In genomic region chr10:34792881-34793280, GRCh38 we compare ENCODE assay signal across 16 cellular contexts. TPM values are rescaled to one million over a fixed set of nuclear protein-coding genes. Genes with fewer than 3 reads are reported as not detected.
DNase-seq lines count a peak whose midpoint lies in the region; ATAC-seq, FAIRE-seq and TF ChIP-seq lines count a peak whose summit lies in the region.
"Had no signal": no experiment of that assay in that cellular context is flagged by ENCODE, and none has a peak within 500 bp of the region (broad histone marks: within the 10 kb centered on the region; RNA-seq: fewer than 3 reads in every experiment).

No MANE protein-coding gene starts in this region.

- no peak for TF ChIP-seq CTCF in GM23338 (conservative IDR thresholded peaks at IDR 0.05; ENCODE audit: low read depth in 2 of 2)
- no peak for TF ChIP-seq CTCF in RWPE1 (conservative IDR thresholded peaks at IDR 0.05; ENCODE audit: low read depth)
- no peak for TF ChIP-seq CTCF in keratinocyte (optimal IDR thresholded peaks at IDR 0.05 in 1 of 3, IDR thresholded peaks at IDR 0.05 in 1 of 3, conservative IDR thresholded peaks at IDR 0.05 in 1 of 3; ENCODE audit: extremely low read depth in 1 of 3, insufficient read depth in 2 of 3, low read length in 3 of 3)
- no peak for TF ChIP-seq CTCF in prostate gland (IDR thresholded peaks at IDR 0.05)

- DNase-seq in GM23338 (ENCODE audit: low spot score) (no peak), RWPE1 (ENCODE audit: low spot score) (no peak), keratinocyte (ENCODE audit: low read depth, low spot score) (no peak), Kasumi-1 (lab: John Stamatoyannopoulos, UW) (no peak), prostate gland (ENCODE audit: low spot score) (no peak), NCI-H2227 (lab: John Stamatoyannopoulos, UW; ENCODE audit: unreplicated experiment) (no peak)
- DNase-seq: NCI-H446 treated with DMSO at 0.1 percent for 48 hours, NCI-H774, RPMI8226, SJCRH30, SW 1271 had no signal

- FAIRE-seq in keratinocyte (lab: Jason Lieb, UNC), result no peak
- FAIRE-seq: GM19239, H54 had no signal

- H3K4me1 ChIP-seq in BLaER1 (peaks cover 58% of the 10 kb centered on the region), GM23338 (ENCODE audit: insufficient read depth) (peaks cover 34% of the 10 kb centered on the region), keratinocyte (ENCODE audit: control insufficient read depth, extremely low read depth, insufficient read depth, low read length) (peaks cover 20% of the 10 kb centered on the region), prostate gland (replicated peaks) (no peaks in the 10 kb centered on the region)
- H3K4me1 ChIP-seq: SJCRH30 had no signal

- no peaks in the 10 kb centered on the region for H3F3A ChIP-seq in GM23338 (replicated peaks; ENCODE audit: low read depth)

- H3K9me3 Mint-ChIP-seq in GM23338, result no peaks in the 10 kb centered on the region
- H3K9me3 Mint-ChIP-seq in stimulated activated memory B cell treated with anti-CD40 and anti-IgM and Interleukin-4, amounts not matched to agents 10 μg/mL and 1 μg/mL and 100 μg/mL, for 72 hours, result no peaks in the 10 kb centered on the region

- H3K4me1 Mint-ChIP-seq in GM23338, result peaks cover 44% of the 10 kb centered on the region
- no peaks in the 10 kb centered on the region for H3K4me1 Mint-ChIP-seq in stimulated activated memory B cell treated with anti-CD40 and anti-IgM and Interleukin-4, amounts not matched to agents 10 μg/mL and 1 μg/mL and 100 μg/mL, for 72 hours

- H3K4me3 Mint-ChIP-seq in GM23338, result no peak overlapping the region
- H3K4me3 Mint-ChIP-seq in stimulated activated memory B cell treated with anti-CD40 and anti-IgM and Interleukin-4, amounts not matched to agents 10 μg/mL and 1 μg/mL and 100 μg/mL, for 72 hours, result no peak overlapping the region

- H2AFZ ChIP-seq in GM23338, result no peak overlapping the region
- no peak overlapping the region for H2AFZ ChIP-seq in keratinocyte (ENCODE audit: control insufficient read depth, low read length)

- POLR2A ChIA-PET in RWPE1 (lab: Yijun Ruan, JAX; ENCODE audit: low non-redundant PET), result no interaction called here

- CTCF ChIA-PET in RWPE1 (lab: Yijun Ruan, JAX), result interaction anchor here (0.7 kb wide), 1 partner anchor 21 kb away, joined by 4 read pairs; no protein-coding TSS in a partner anchor

- H3K27me3 ChIP-seq in BLaER1 (no peaks in the 10 kb centered on the region), GM23338 (ENCODE audit: insufficient read depth) (no peaks in the 10 kb centered on the region), keratinocyte (ENCODE audit: control insufficient read depth, extremely low read depth, insufficient read depth, low read length) (no peaks in the 10 kb centered on the region), prostate gland (replicated peaks; ENCODE audit: insufficient read depth) (no peaks in the 10 kb centered on the region)
- H3K27me3 ChIP-seq: SJCRH30 had no signal

- no peak overlapping the region for H3K9ac ChIP-seq in BLaER1
- H3K9ac ChIP-seq in keratinocyte (ENCODE audit: control insufficient read depth, extremely low read depth, insufficient read depth, low read length), result peak overlapping the region; percentile 45

- H3K9me2 ChIP-seq in GM23338 (ENCODE audit: insufficient read depth), result no peaks in the 10 kb centered on the region

- no peak for TF ChIP-seq POLR2A in prostate gland (IDR thresholded peaks at IDR 0.05)

- peak overlapping the region; percentile 32 for H3K4me2 ChIP-seq in BLaER1
- H3K4me2 ChIP-seq in GM23338, result no peak overlapping the region
- H3K4me2 ChIP-seq in keratinocyte (ENCODE audit: control insufficient read depth, extremely low read depth, insufficient read depth, low read depth, low read length), result peak overlapping the region; percentile 56

- dilution Hi-C loops in keratinocyte (cut with MboI; ENCODE audit: extremely low pct_ligation_motif_present, low sequenced_read_pairs), result no loop called here

- peaks cover 9% of the 10 kb centered on the region; the same call in 2 of the 3 replicates for H3K36me3 Mint-ChIP-seq in GM23338 (ENCODE audit: low read depth)
- no peaks in the 10 kb centered on the region for H3K36me3 Mint-ChIP-seq in stimulated activated memory B cell treated with anti-CD40 and anti-IgM and Interleukin-4, amounts not matched to agents 10 μg/mL and 1 μg/mL and 100 μg/mL, for 72 hours

- intact Hi-C loops in prostate gland (cut with DNase I), result no loop called here

- H3K27ac Mint-ChIP-seq in GM23338, result peak overlapping the region; percentile 9; the same call in 1 of the 2 replicates
- no peak overlapping the region for H3K27ac Mint-ChIP-seq in stimulated activated memory B cell treated with anti-CD40 and anti-IgM and Interleukin-4, amounts not matched to agents 10 μg/mL and 1 μg/mL and 100 μg/mL, for 72 hours

- peak; percentile 29 for ATAC-seq in GM23338
- ATAC-seq in stimulated activated memory B cell treated with anti-CD40 and anti-IgM and Interleukin-4, amounts not matched to agents 10 μg/mL and 1 μg/mL and 100 μg/mL, for 72 hours, result no peak

- H3K9me3 ChIP-seq in BLaER1 (no peaks in the 10 kb centered on the region), keratinocyte (ENCODE audit: control insufficient read depth, low read depth, low read length) (no peaks in the 10 kb centered on the region), prostate gland (no peaks in the 10 kb centered on the region)
- H3K9me3 ChIP-seq: SJCRH30 had no signal

- H3K27ac ChIP-seq in BLaER1 (0 out of 2 replicates have a peak overlapping the region, but pooled peaks have one; percentile 16), GM23338 (ENCODE audit: low read depth) (0 out of 2 replicates have a peak overlapping the region, but pooled peaks have one; percentile 9), RWPE1 (peak overlapping the region; percentile 61), keratinocyte (ENCODE audit: control insufficient read depth, insufficient read depth, low read length) (peak overlapping the region; percentile 2), prostate gland (no peak overlapping the region)
- H3K27ac ChIP-seq: HL-60, SJCRH30 had no signal

- no peaks in the 10 kb centered on the region for H3K9me1 ChIP-seq in keratinocyte (ENCODE audit: control insufficient read depth, extremely low read depth, insufficient read depth, low read length)

- peaks cover 100% of the 10 kb centered on the region for H3K79me2 ChIP-seq in GM23338 (replicated peaks; ENCODE audit: insufficient read depth)
- H3K79me2 ChIP-seq in keratinocyte (ENCODE audit: control insufficient read depth, insufficient read depth, low read length), result peaks cover 75% of the 10 kb centered on the region

- H3K36me3 ChIP-seq in BLaER1, result peaks cover 12% of the 10 kb centered on the region; the same call in 1 of the 2 replicates
- no peaks in the 10 kb centered on the region for H3K36me3 ChIP-seq in GM23338 (ENCODE audit: insufficient read depth)
- H3K36me3 ChIP-seq in keratinocyte (ENCODE audit: control insufficient read depth in 2 of 2, extremely low read depth in 1 of 2, insufficient read depth in 2 of 2, low read length in 2 of 2), result no peaks in the 10 kb centered on the region
- H3K36me3 ChIP-seq in prostate gland, result no peaks in the 10 kb centered on the region

- H4K20me1 ChIP-seq in BLaER1 (peaks cover 82% of the 10 kb centered on the region), GM23338 (replicated peaks; ENCODE audit: insufficient read depth) (peaks cover 44% of the 10 kb centered on the region), keratinocyte (ENCODE audit: control insufficient read depth, extremely low read depth, insufficient read depth, low read length) (no peaks in the 10 kb centered on the region)

- no peak overlapping the region for H3K4me3 ChIP-seq in BLaER1
- H3K4me3 ChIP-seq in GM23338, result no peak overlapping the region
- no peak overlapping the region for H3K4me3 ChIP-seq in keratinocyte (ENCODE audit: control insufficient read depth in 2 of 3, extremely low read depth in 1 of 3, insufficient read depth in 2 of 3, low read depth in 1 of 3, low read length in 3 of 3)
- H3K4me3 ChIP-seq in prostate gland, result no peak overlapping the region
- H3K4me3 ChIP-seq: SJCRH30 had no signal

- peaks cover 2% of the 10 kb centered on the region for H3K27me3 Mint-ChIP-seq in GM23338 (ENCODE audit: insufficient read depth, low read depth, poor library complexity)
- H3K27me3 Mint-ChIP-seq in stimulated activated memory B cell treated with anti-CD40 and anti-IgM and Interleukin-4, amounts not matched to agents 10 μg/mL and 1 μg/mL and 100 μg/mL, for 72 hours, result peaks cover 17% of the 10 kb centered on the region

- 30% methylated on average over 7 of the region's 7 CpGs for WGBS in prostate gland

RNA-seq across cellular contexts. Expression of gene PARD3, which starts 22.2 kb away (rescaled TPM):
- 41.7 and 51.4 TPM in 2 replicates for total RNA-seq in GM23338 (2014; rRNA removed; shearing (Covaris generic))
- polyA plus RNA-seq in GM23338 (2016; fragmentation: Nextera tagmentation; extraction: Ambion mirVana) (30.1 and 30.2 TPM in 2 replicates), keratinocyte (34.0 to 58.0 TPM (median 46.4 TPM) in 3 replicates)
- polyA plus RNA-seq in keratinocyte (2011; ENCODE audit: low read depth), result 76.3 TPM
- polyA plus RNA-seq in keratinocyte (2011; cell fraction: cytosol; rRNA removed), result 34.9 and 48.6 TPM in 2 replicates
- polyA plus RNA-seq in keratinocyte (2011; cell fraction: nucleus; rRNA removed), result 37.7 and 42.4 TPM in 2 replicates
- polyA plus RNA-seq in keratinocyte (2012; ENCODE audit: low replicate concordance), result 32.6 and 38.9 TPM in 2 replicates
- 35.6 to 90.2 TPM (median 58.4 TPM) in 3 replicates for polyA minus RNA-seq in keratinocyte
- 48.2 TPM for polyA minus RNA-seq in keratinocyte (2011; cell fraction: cytosol; rRNA and poly(A)+ RNA removed)
- 41.0 and 75.0 TPM in 2 replicates for polyA minus RNA-seq in keratinocyte (2011; cell fraction: nucleus; rRNA and poly(A)+ RNA removed)
- 10 to 100 TPM; 32.0 to 61.9 TPM for total RNA-seq in prostate gland

Comparison
In these comparisons a context has a peak if more than half of its experiments do, and no peak if none do; other contexts are left out.
1. H3K27ac ChIP-seq: peak in BLaER1 (single experiment), GM23338 (single experiment), RWPE1 (single experiment) and keratinocyte (single experiment); none in prostate gland (0 of 2).